ENCODE assay signal across 8 cellular contexts in genomic region chr7:77331938-77332695, GRCh38.
A peak's percentile ranks its signal among the peaks of the same experiment; 100 is the strongest.
DNase-seq lines count a peak whose midpoint lies in the region; ATAC-seq and TF ChIP-seq lines count a peak whose summit lies in the region.

No MANE protein-coding gene starts in this region.

- H3K4me2 ChIP-seq in BLaER1 (peak overlapping the region; percentile 23; the same call in 1 of the 2 replicates), mammary epithelial cell (ENCODE audit: insufficient read depth, low read depth, low read length) (no peak overlapping the region)

- H3K27ac ChIP-seq in BLaER1, result no peak overlapping the region
- H3K27ac ChIP-seq in mammary epithelial cell (ENCODE audit: insufficient read depth, low read depth, low read length), result no peak overlapping the region

- no peaks in the 10 kb centered on the region for H4K20me1 ChIP-seq in BLaER1
- no peaks in the 10 kb centered on the region for H4K20me1 ChIP-seq in mammary epithelial cell (ENCODE audit: insufficient read depth, low read length)

- DNase-seq in NCI-H146 treated with DMSO at 0.1 percent for 48 hours (lab: John Stamatoyannopoulos, UW; ENCODE audit: unreplicated experiment) (peak; percentile 82), SW 1271 (lab: John Stamatoyannopoulos, UW) (peak; percentile 65 to 84), mammary epithelial cell (peak; percentile 80), kidney glomerular epithelial cell (lab: John Stamatoyannopoulos, UW) (peak; percentile 83)
- peak; percentile 25 to 40 for DNase-seq in stimulated activated CD4-positive, alpha-beta T cell treated with anti-CD3 and anti-CD28 coated beads, Interleukin-4, amount 100 ng/mL, for 48 hours (ENCODE audit: low read depth in 2 of 2)

- no peaks in the 10 kb centered on the region for H3K36me3 ChIP-seq in BLaER1
- H3K36me3 ChIP-seq in mammary epithelial cell (ENCODE audit: insufficient read depth, low read length), result no peaks in the 10 kb centered on the region

- H3K4me1 ChIP-seq in BLaER1 (peaks cover 52% of the 10 kb centered on the region), mammary epithelial cell (ENCODE audit: insufficient read depth, low read length) (peaks cover 30% of the 10 kb centered on the region)

- peak; percentile 42 to 70 for TF ChIP-seq CTCF in mammary epithelial cell (conservative IDR thresholded peaks at IDR 0.05 in 1 of 2, IDR thresholded peaks at IDR 0.05 in 1 of 2; ENCODE audit: extremely low read depth in 1 of 2, insufficient read depth in 1 of 2, low read depth in 1 of 2, low read length in 2 of 2)

- intact Hi-C loops in mammary epithelial cell (cut with micrococcal nuclease), result loop anchor here (1.0 kb wide), 1 partner anchor 85 kb away; no protein-coding TSS in a partner anchor

- H3K27me3 ChIP-seq in BLaER1, result no peaks in the 10 kb centered on the region
- H3K27me3 ChIP-seq in mammary epithelial cell (ENCODE audit: insufficient read depth, low read length), result no peaks in the 10 kb centered on the region

- CTCF ChIA-PET in mammary epithelial cell (lab: Charles Lee; ENCODE audit: low non-redundant PET), result interaction anchor here (0.5 to 0.8 kb wide), 6 partner anchors 85 to 664 kb away, joined by 3 to 10 read pairs (median 5); no protein-coding TSS in a partner anchor

- H3K9me3 ChIP-seq in BLaER1 (no peaks in the 10 kb centered on the region), mammary epithelial cell (replicated peaks; ENCODE audit: insufficient read depth, low read length) (no peaks in the 10 kb centered on the region)

- in situ Hi-C loops in mammary epithelial cell (cut with MboI; ENCODE audit: low sequenced_read_pairs in 2 of 2), result loop anchor here in 1 of 2 donors (25.0 kb wide), 1 partner anchor 195 kb away; no protein-coding TSS in a partner anchor

- WGBS in mammary epithelial cell (ENCODE audit: low coverage, missing lambda C conversion rate), result 63% methylated on average over 3 of the region's 3 CpGs

- ATAC-seq in GM18520 (IDR thresholded peaks at IDR 0.05; ENCODE audit: unreplicated experiment) (peak; percentile 74), HG02973 (IDR thresholded peaks at IDR 0.05; ENCODE audit: unreplicated experiment) (peak; percentile 59)

- no peak overlapping the region for H2AFZ ChIP-seq in mammary epithelial cell (ENCODE audit: low read depth, low read length)

- H3K4me3 ChIP-seq in BLaER1 (no peak overlapping the region), mammary epithelial cell (replicated peaks in 1 of 3; ENCODE audit: insufficient read depth in 1 of 3, low read depth in 2 of 3, low read length in 3 of 3) (no peak overlapping the region)

- no TSS peak for BruUV-seq in mammary epithelial cell (replicated peaks; lab: Mats Ljungman, UMichigan)

- dilution Hi-C loops in mammary epithelial cell (cut with HindIII; ENCODE audit: low sequenced_read_pairs), result loop anchor here (5.0 kb wide), 1 partner anchor 75 kb away; no protein-coding TSS in a partner anchor

- H3K9ac ChIP-seq in BLaER1, result no peak overlapping the region
- no peak overlapping the region for H3K9ac ChIP-seq in mammary epithelial cell (ENCODE audit: insufficient read depth, low read length)

- H3K79me2 ChIP-seq in mammary epithelial cell (ENCODE audit: insufficient read depth, low read length), result no peaks in the 10 kb centered on the region

Comparison
In these comparisons a context has a peak if more than half of its experiments do, and no peak if none do; other contexts are left out.
1. DNase-seq: peak in every context shown above with its lines; median percentile 83 in kidney glomerular epithelial cell; 82 in NCI-H146 treated with DMSO at 0.1 percent for 48 hours; 80 in mammary epithelial cell; 74 in SW 1271; 32 in stimulated activated CD4-positive, alpha-beta T cell treated with anti-CD3 and anti-CD28 coated beads, Interleukin-4, amount 100 ng/mL, for 48 hours.